Comparison of ENCODE assay signal across 20 cellular contexts in the genomic region with DNA sequence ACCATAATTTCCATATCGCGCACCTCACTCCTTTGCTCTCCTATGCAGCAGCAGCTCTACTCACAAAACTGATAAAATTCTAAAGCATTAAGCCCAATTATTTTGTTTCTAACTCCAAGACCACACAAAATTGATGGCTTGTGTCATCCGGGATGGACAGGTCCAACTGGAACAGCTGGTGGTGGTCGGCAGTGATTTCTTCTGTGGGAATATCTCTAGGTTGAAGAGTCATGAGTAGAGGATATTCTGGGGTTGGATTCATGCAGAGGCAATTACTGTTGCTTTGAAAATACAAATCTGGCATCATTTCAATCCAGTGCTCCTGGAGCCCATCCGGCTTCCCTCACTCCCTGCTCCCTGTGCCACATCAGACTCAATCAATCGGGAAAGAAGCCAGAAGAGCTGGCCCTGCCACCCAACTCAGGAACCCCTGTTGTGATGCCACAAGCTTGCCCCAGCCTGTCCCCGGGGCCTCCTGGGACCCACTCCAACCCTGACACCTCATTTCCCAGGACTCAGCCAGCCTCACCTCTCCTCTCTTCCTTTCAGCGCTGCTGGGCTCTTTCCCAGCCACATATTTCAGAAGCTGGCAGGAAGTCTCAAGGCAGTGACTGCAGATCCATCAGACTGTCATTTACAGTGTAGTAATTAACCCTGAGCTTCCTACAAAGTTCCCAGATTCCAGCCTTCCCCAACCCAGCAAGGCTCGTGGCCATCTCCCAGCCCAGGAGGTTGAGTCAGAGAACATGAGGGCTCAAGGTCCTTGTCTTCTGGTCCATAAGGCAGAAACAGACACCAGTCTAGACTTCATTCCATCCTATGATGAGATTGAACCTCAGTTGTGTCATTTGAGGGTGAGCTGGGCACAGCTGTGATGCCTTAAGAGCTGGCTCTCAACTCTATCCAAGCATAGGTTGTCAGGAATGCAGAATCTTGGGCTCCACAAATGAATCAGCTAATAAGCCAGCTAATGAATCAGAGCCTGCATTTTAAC.
DNase-seq lines count a peak whose midpoint lies in the region; ATAC-seq and TF ChIP-seq lines count a peak whose summit lies in the region.
"Had no signal": no experiment of that assay in that cellular context is flagged by ENCODE, and none has a peak within 500 bp of the region (broad histone marks: within the 10 kb centered on the region; RNA-seq: fewer than 3 reads in every experiment).

No MANE protein-coding gene starts in this region.

- no peak overlapping the region for H2AFZ ChIP-seq in OCI-LY7 (ENCODE audit: low read length)

- no peak overlapping the region for H3K27ac ChIP-seq in OCI-LY7 (ENCODE audit: low read depth, low read length, poor library complexity, severe bottlenecking)
- H3K27ac ChIP-seq: breast epithelium, HL-60, left lung, SJSA1 had no signal

- intact Hi-C loops in activated CD4-positive, alpha-beta T cell treated with anti-CD3 and anti-CD28 coated beads for 36 hours (cut with DNase I, micrococcal nuclease): no loop called here
- intact Hi-C loops in OCI-LY7 (cut with micrococcal nuclease; ENCODE audit: unreplicated experiment): no loop called here

- peaks cover 3% of the 10 kb centered on the region for H3K9me3 Mint-ChIP-seq in activated CD4-positive, alpha-beta T cell treated with anti-CD3 and anti-CD28 coated beads for 36 hours (ENCODE audit: low read depth)
- H3K9me3 Mint-ChIP-seq: activated B cell treated with CpG ODN at 0.5 μM for 24 hours; activated T-helper 1 cell treated with anti-CD3 and anti-CD28 coated beads, Interleukin-12 subunit alpha, Interleukin-12 subunit beta, Interleukin-2, Interleukin-4 antibody, amounts not matched to agents 30 ng/mL and 10 ng/mL and 1 ng/mL, durations not matched to agents 14 hours and 24 hours and 36 hours; T-helper 2 cell treated with Interferon-gamma antibody and Interleukin-4, amounts not matched to agents 5 μg/mL and 100 μg/mL, for 36 hours had no signal

- CTCF ChIA-PET in activated CD4-positive, alpha-beta T cell treated with anti-CD3 and anti-CD28 coated beads for 36 hours (lab: Charles Lee): interaction anchor here (0.6 kb wide), 1 partner anchor 234 kb away, joined by 4 read pairs; no protein-coding TSS in a partner anchor
- CTCF ChIA-PET in OCI-LY7 (lab: Charles Lee; ENCODE audit: unreplicated experiment): no interaction called here

- H4K20me1 ChIP-seq in OCI-LY7 (ENCODE audit: insufficient read depth, low read length): no peaks in the 10 kb centered on the region

- DNase-seq in NCI-H1092 (lab: John Stamatoyannopoulos, UW) (peak; percentile 15), NCI-H446 treated with DMSO at 0.1 percent for 48 hours (lab: John Stamatoyannopoulos, UW) (peak; percentile 73), OCI-LY7 (ENCODE audit: low spot score) (no peak)
- no peak for DNase-seq in activated CD4-positive, alpha-beta T cell treated with anti-CD3 and anti-CD28 coated beads for 36 hours
- no peak for DNase-seq in activated CD8-positive, alpha-beta memory T cell treated with anti-CD3 and anti-CD28 coated beads, Interleukin-2, amount 50 U/mL, for 48 hours
- DNase-seq: activated B cell treated with CpG ODN at 0.5 μM for 24 hours; activated naive CD8-positive, alpha-beta T cell treated with anti-CD3 and anti-CD28 coated beads for 36 hours; Caco-2; left lung; NCI-H226; stimulated activated CD4-positive, alpha-beta T cell treated with anti-CD3 and anti-CD28 coated beads, Interleukin-4, amount 100 ng/mL, for 1 hour had no signal

- H3K27me3 Mint-ChIP-seq in activated CD4-positive, alpha-beta T cell treated with anti-CD3 and anti-CD28 coated beads for 36 hours: peaks cover 12% of the 10 kb centered on the region

- peaks cover 15% of the 10 kb centered on the region for H3K4me1 ChIP-seq in skeletal muscle satellite cell (ENCODE audit: control insufficient read depth, insufficient read depth, low read length)
- no peaks in the 10 kb centered on the region for H3K4me1 ChIP-seq in OCI-LY7 (ENCODE audit: insufficient read depth, low read length, poor library complexity, severe bottlenecking)
- H3K4me1 ChIP-seq: breast epithelium, Caco-2, SJSA1 had no signal

- POLR2A ChIA-PET in activated CD4-positive, alpha-beta T cell treated with anti-CD3 and anti-CD28 coated beads for 36 hours (lab: Charles Lee): no interaction called here
- POLR2A ChIA-PET in OCI-LY7 (lab: Charles Lee): no interaction called here

- H3K36me3 ChIP-seq in skeletal muscle satellite cell (ENCODE audit: insufficient read depth, low read length) (no peaks in the 10 kb centered on the region), OCI-LY7 (ENCODE audit: insufficient read depth, low read length) (no peaks in the 10 kb centered on the region)
- H3K36me3 ChIP-seq: breast epithelium, left lung, SJSA1 had no signal

- H3K27me3 ChIP-seq in skeletal muscle satellite cell (ENCODE audit: control insufficient read depth, insufficient read depth, low read length): no peaks in the 10 kb centered on the region
- H3K27me3 ChIP-seq: breast epithelium, left lung, SJSA1 had no signal

- H3K79me2 ChIP-seq in OCI-LY7 (ENCODE audit: insufficient read depth, low read depth, low read length): no peaks in the 10 kb centered on the region

- TF ChIP-seq CTCF in OCI-LY7 (conservative IDR thresholded peaks at IDR 0.05; ENCODE audit: low read length): no peak

- BruUV-seq in OCI-LY7 (replicated peaks; lab: Mats Ljungman, UMichigan): no TSS peak

- no peak overlapping the region for H3K4me3 Mint-ChIP-seq in activated CD4-positive, alpha-beta T cell treated with anti-CD3 and anti-CD28 coated beads for 36 hours
- H3K4me3 Mint-ChIP-seq: activated B cell treated with CpG ODN at 0.5 μM for 24 hours; activated naive CD8-positive, alpha-beta T cell treated with anti-CD3 and anti-CD28 coated beads for 36 hours; activated T-helper 1 cell treated with anti-CD3 and anti-CD28 coated beads, Interleukin-12 subunit alpha, Interleukin-12 subunit beta, Interleukin-2, Interleukin-4 antibody, amounts not matched to agents 30 ng/mL and 10 ng/mL and 1 ng/mL, durations not matched to agents 14 hours and 24 hours and 36 hours; B cell; dendritic cell treated with granulocyte-macrophage colony-stimulating factor and Interleukin-4, amounts not matched to agents 40 ng/mL and 50 ng/mL, for 4 days; T-helper 2 cell treated with Interferon-gamma antibody and Interleukin-4, amounts not matched to agents 5 μg/mL and 100 μg/mL, for 36 hours had no signal

- H3K4me1 Mint-ChIP-seq in activated CD4-positive, alpha-beta T cell treated with anti-CD3 and anti-CD28 coated beads for 36 hours: no peaks in the 10 kb centered on the region
- H3K4me1 Mint-ChIP-seq: activated B cell treated with CpG ODN at 0.5 μM for 24 hours; activated naive CD8-positive, alpha-beta T cell treated with anti-CD3 and anti-CD28 coated beads for 36 hours; B cell had no signal

- no peaks in the 10 kb centered on the region for H3K9me2 ChIP-seq in OCI-LY7 (ENCODE audit: insufficient read depth, low read length)

- peak; percentile 38 for ATAC-seq in esophagus mucosa
- ATAC-seq in activated CD4-positive, alpha-beta T cell treated with anti-CD3 and anti-CD28 coated beads for 36 hours: no peak
- ATAC-seq: left lung had no signal

- peak overlapping the region; percentile 12 for H3K4me3 ChIP-seq in skeletal muscle satellite cell (ENCODE audit: low read length)
- no peak overlapping the region for H3K4me3 ChIP-seq in OCI-LY7 (ENCODE audit: low read depth, low read length, poor library complexity, severe bottlenecking)
- H3K4me3 ChIP-seq: breast epithelium, left lung, SJSA1 had no signal

- H3K4me2 ChIP-seq in skeletal muscle satellite cell (ENCODE audit: low read length) (peak overlapping the region; percentile 62), OCI-LY7 (ENCODE audit: low read length) (no peak overlapping the region)

- H3K9me3 ChIP-seq in skeletal muscle satellite cell (replicated peaks; ENCODE audit: low read length): no peaks in the 10 kb centered on the region
- H3K9me3 ChIP-seq in OCI-LY7 (ENCODE audit: low read length): 0 out of 2 replicates have a peak, but pooled peaks cover 8% of the 10 kb centered on the region
- H3K9me3 ChIP-seq: breast epithelium, Caco-2, left lung, SJSA1 had no signal

- H3K9ac ChIP-seq in skeletal muscle satellite cell (ENCODE audit: low read depth, low read length): peak overlapping the region; percentile 57

- H3K27ac Mint-ChIP-seq in activated CD4-positive, alpha-beta T cell treated with anti-CD3 and anti-CD28 coated beads for 36 hours: no peak overlapping the region
- H3K27ac Mint-ChIP-seq: activated B cell treated with CpG ODN at 0.5 μM for 24 hours; activated naive CD8-positive, alpha-beta T cell treated with anti-CD3 and anti-CD28 coated beads for 36 hours; activated T-helper 1 cell treated with anti-CD3 and anti-CD28 coated beads, Interleukin-12 subunit alpha, Interleukin-12 subunit beta, Interleukin-2, Interleukin-4 antibody, amounts not matched to agents 30 ng/mL and 10 ng/mL and 1 ng/mL, durations not matched to agents 14 hours and 24 hours and 36 hours; B cell; dendritic cell treated with granulocyte-macrophage colony-stimulating factor and Interleukin-4, amounts not matched to agents 40 ng/mL and 50 ng/mL, for 4 days; T-helper 2 cell treated with Interferon-gamma antibody and Interleukin-4, amounts not matched to agents 5 μg/mL and 100 μg/mL, for 36 hours had no signal

- H3K36me3 Mint-ChIP-seq in activated CD4-positive, alpha-beta T cell treated with anti-CD3 and anti-CD28 coated beads for 36 hours (ENCODE audit: low read depth): no peaks in the 10 kb centered on the region

Comparison
In these comparisons a context has a peak if more than half of its experiments do, and no peak if none do; other contexts are left out.
1. DNase-seq: peak in NCI-H1092 (single experiment) and NCI-H446 treated with DMSO at 0.1 percent for 48 hours (single experiment); none in activated CD4-positive, alpha-beta T cell treated with anti-CD3 and anti-CD28 coated beads for 36 hours (single experiment), activated CD8-positive, alpha-beta memory T cell treated with anti-CD3 and anti-CD28 coated beads, Interleukin-2, amount 50 U/mL, for 48 hours (single experiment) and OCI-LY7 (single experiment).